8 cellular contexts compared by ENCODE assay signal in the genomic region with DNA sequence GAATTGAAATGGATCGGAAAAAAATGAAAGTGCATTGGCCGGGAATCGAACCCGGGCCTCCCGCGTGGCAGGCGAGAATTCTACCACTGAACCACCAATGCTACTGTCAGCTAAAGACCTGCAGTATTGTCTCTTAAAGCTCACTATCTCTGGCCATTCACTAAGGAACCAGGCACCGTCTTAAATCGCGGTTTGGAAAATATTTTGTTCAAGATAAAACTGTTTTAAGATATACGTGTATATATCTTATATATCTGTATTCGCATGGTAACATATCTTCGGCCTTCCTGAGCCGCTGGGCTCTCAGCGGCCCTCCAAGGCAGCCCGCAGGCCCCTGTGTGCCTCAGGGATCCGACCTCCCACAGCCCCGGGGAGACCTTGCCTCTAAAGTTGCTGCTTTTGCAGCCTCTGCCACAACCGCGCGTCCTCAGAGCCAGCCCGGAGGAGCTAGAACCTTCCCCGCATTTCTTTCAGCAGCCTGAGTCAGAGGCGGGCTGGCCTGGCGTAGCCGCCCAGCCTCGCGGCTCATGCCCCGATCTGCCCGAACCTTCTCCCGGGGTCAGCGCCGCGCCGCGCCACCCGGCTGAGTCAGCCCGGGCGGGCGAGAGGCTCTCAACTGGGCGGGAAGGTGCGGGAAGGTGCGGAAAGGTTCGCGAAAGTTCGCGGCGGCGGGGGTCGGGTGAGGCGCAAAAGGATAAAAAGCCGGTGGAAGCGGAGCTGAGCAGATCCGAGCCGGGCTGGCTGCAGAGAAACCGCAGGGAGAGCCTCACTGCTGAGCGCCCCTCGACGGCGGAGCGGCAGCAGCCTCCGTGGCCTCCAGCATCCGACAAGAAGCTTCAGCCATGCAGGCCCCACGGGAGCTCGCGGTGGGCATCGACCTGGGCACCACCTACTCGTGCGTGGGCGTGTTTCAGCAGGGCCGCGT.
DNase-seq lines count a peak whose midpoint lies in the region; ATAC-seq and TF ChIP-seq lines count a peak whose summit lies in the region.
"Not testable (repeated sequence)": the region's sequence is repeated elsewhere in the genome, so short reads cannot be mapped to it uniquely, and the experiment has no call there.

Gene HSPA6, plus strand, starts transcription at position 724 of the 925 bp plus-strand sequence. Its CDS starts 119 bp downstream, at position 843.

- H3K9me3 ChIP-seq in iPS-20b (ENCODE audit: insufficient read depth, low read depth, low read length) = not testable (repeated sequence)

- not testable (repeated sequence) for H3K36me3 ChIP-seq in iPS-20b (ENCODE audit: insufficient read depth, low read depth, low read length)

- DNase-seq in 8988T (peak; percentile 72), NCI-H446 (lab: John Stamatoyannopoulos, UW) (peak; percentile 72 to 81), cardiac fibroblast (ENCODE audit: low read depth in 2 of 2) (peak; percentile 83 to 88)
- DNase-seq in activated CD4-positive, CD25-positive, alpha-beta regulatory T cell treated with anti-CD3 and anti-CD28 coated beads, Interleukin-2, amount 50 U/mL, for 72 hours = peak; percentile 69
- not testable (repeated sequence) for DNase-seq in skeletal muscle cell (ENCODE audit: low read depth)

- H3K4me3 ChIP-seq in cardiac fibroblast (replicated peaks in 1 of 2; ENCODE audit: low read depth in 2 of 2, low read length in 2 of 2) (peak within 1 kb of the TSS; percentile 61), iPS-20b (ENCODE audit: low read length) (peak within 1 kb of the TSS; percentile 85), skeletal muscle cell (ENCODE audit: low read depth, low read length) (peak within 1 kb of the TSS; percentile 72)

- ATAC-seq in GM18858 (IDR thresholded peaks at IDR 0.05; ENCODE audit: unreplicated experiment) = peak; percentile 43
- ATAC-seq in HG03280 (IDR thresholded peaks at IDR 0.05; ENCODE audit: unreplicated experiment) = peak; percentile 62

- not testable (repeated sequence) for H3K27ac ChIP-seq in iPS-20b (ENCODE audit: low read length)

- peaks cover 43% of the 10 kb centered on the region for H3K27me3 ChIP-seq in iPS-20b (ENCODE audit: insufficient read depth, low read length)

- not testable (repeated sequence) for H3K4me1 ChIP-seq in iPS-20b (ENCODE audit: insufficient read depth, low read length)

- TF ChIP-seq CTCF in cardiac fibroblast (IDR thresholded peaks at IDR 0.05; ENCODE audit: low read depth, low read length) = not testable (repeated sequence)

- H3K9ac ChIP-seq in iPS-20b (ENCODE audit: low read depth, low read length) = peak within 1 kb of the TSS; percentile 53; the same call in 1 of the 2 replicates
